ENCODE assay signal across 8 cellular contexts in genomic region chr5:180084638-180085561, GRCh38. TPM values are rescaled to one million over a fixed set of nuclear protein-coding genes. Genes with fewer than 3 reads are reported as not detected.
DNase-seq lines count a peak whose midpoint lies in the region; ATAC-seq and TF ChIP-seq lines count a peak whose summit lies in the region.
"Had no signal": no experiment of that assay in that cellular context is flagged by ENCODE, and none has a peak within 500 bp of the region (broad histone marks: within the 10 kb centered on the region; RNA-seq: fewer than 3 reads in every experiment).

No MANE protein-coding gene starts in this region.

- H3K27me3 Mint-ChIP-seq in neural progenitor cell (ENCODE audit: insufficient read depth, low read depth): peaks cover 8% of the 10 kb centered on the region

- peaks cover 22% of the 10 kb centered on the region for H3K9me3 Mint-ChIP-seq in neural progenitor cell

- H3K27ac Mint-ChIP-seq in neural progenitor cell: peak overlapping the region; percentile 100

- no peaks in the 10 kb centered on the region for H3K36me3 ChIP-seq in WERI-Rb-1
- H3K36me3 ChIP-seq in neural progenitor cell: no peaks in the 10 kb centered on the region
- no peaks in the 10 kb centered on the region for H3K36me3 ChIP-seq in SJCRH30

- H3K36me3 Mint-ChIP-seq in neural progenitor cell: peaks cover 2% of the 10 kb centered on the region

- ATAC-seq in HG03095 (IDR thresholded peaks at IDR 0.05; ENCODE audit: unreplicated experiment) (no peak), GM21723 (IDR thresholded peaks at IDR 0.05; ENCODE audit: unreplicated experiment) (no peak)

- no peak overlapping the region for H2AFZ ChIP-seq in neural progenitor cell (replicated peaks)

- H3K27me3 ChIP-seq in WERI-Rb-1 (ENCODE audit: insufficient read depth, low read depth, severe bottlenecking): no peaks in the 10 kb centered on the region
- H3K27me3 ChIP-seq in neural progenitor cell: no peaks in the 10 kb centered on the region
- no peaks in the 10 kb centered on the region for H3K27me3 ChIP-seq in SJCRH30

- H3K4me3 ChIP-seq in WERI-Rb-1 (ENCODE audit: low read depth, low read length) (no peak overlapping the region), neural progenitor cell (no peak overlapping the region), SJCRH30 (no peak overlapping the region)

- no peak overlapping the region for H3K4me3 Mint-ChIP-seq in neural progenitor cell

- H3K79me2 ChIP-seq in neural progenitor cell (ENCODE audit: low read depth): no peaks in the 10 kb centered on the region

- H3K9me3 ChIP-seq in WERI-Rb-1 (ENCODE audit: severe bottlenecking) (no peaks in the 10 kb centered on the region), neural progenitor cell (ENCODE audit: low read depth) (no peaks in the 10 kb centered on the region), SJCRH30 (replicated peaks) (no peaks in the 10 kb centered on the region)

- H3K4me1 Mint-ChIP-seq in neural progenitor cell: peaks cover 50% of the 10 kb centered on the region

- H3K4me1 ChIP-seq in neural progenitor cell (peaks cover 44% of the 10 kb centered on the region), SJCRH30 (no peaks in the 10 kb centered on the region)

- TF ChIP-seq CTCF in WERI-Rb-1 (IDR thresholded peaks at IDR 0.05; ENCODE audit: low read depth, low read length): no peak
- no peak for TF ChIP-seq CTCF in neural progenitor cell (IDR thresholded peaks at IDR 0.05)

- H3K4me2 ChIP-seq in neural progenitor cell: peak overlapping the region; percentile 63

- DNase-seq in ELF-1 (ENCODE audit: low read depth, low spot score) (peak; percentile 77), NCI-H2029 (lab: John Stamatoyannopoulos, UW) (peak; percentile 96), WERI-Rb-1 (peak; percentile 36), neural progenitor cell (ENCODE audit: low spot score) (peak; percentile 36), SJCRH30 (no peak)
- DNase-seq: amniotic stem cell had no signal

- no peak overlapping the region for H3K9ac ChIP-seq in neural progenitor cell

- peaks cover 63% of the 10 kb centered on the region for H3F3A ChIP-seq in neural progenitor cell (ENCODE audit: low read depth)

- H3K27ac ChIP-seq in WERI-Rb-1: no peak overlapping the region
- H3K27ac ChIP-seq in neural progenitor cell: peak overlapping the region; percentile 99
- no peak overlapping the region for H3K27ac ChIP-seq in SJCRH30

- H4K20me1 ChIP-seq in neural progenitor cell (ENCODE audit: low read depth): no peaks in the 10 kb centered on the region

RNA-seq across cellular contexts. Expression of gene RNF130, which starts 13.3 kb away (rescaled TPM):
- 183 and 185 TPM in 2 replicates for total RNA-seq in neural progenitor cell (ENCODE audit: low replicate concordance)
- 34.5 and 34.9 TPM in 2 replicates for total RNA-seq in SJCRH30 (2014; rRNA removed; shearing (Covaris generic))

Comparison
In these comparisons a context has a peak if more than half of its experiments do, and no peak if none do; other contexts are left out.
1. DNase-seq: peak in ELF-1 (single experiment), NCI-H2029 (single experiment), WERI-Rb-1 (single experiment) and neural progenitor cell (single experiment); none in SJCRH30 (0 of 2).